24 cellular contexts compared by ENCODE assay signal in the genomic region with DNA sequence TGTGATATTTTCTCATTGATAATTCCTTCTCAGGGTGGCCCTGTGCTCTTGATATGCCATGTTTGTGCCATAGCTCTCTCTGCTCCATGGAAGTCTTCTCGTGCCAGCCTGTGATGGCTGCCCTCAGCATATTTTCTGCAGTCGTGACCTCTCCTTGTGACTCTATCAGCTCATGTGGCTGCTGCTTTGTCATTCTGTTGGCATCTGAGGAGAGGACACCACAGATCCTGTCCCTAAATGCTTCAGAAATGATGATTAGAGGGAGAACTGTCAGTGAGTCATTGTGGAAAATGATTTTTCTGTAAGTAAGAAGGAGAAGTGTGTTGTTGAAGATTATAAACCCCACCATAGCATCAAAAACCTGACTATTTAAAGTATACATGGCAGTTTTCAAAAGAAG.
DNase-seq lines count a peak whose midpoint lies in the region.
"Had no signal": no experiment of that assay in that cellular context is flagged by ENCODE, and none has a peak within 500 bp of the region (broad histone marks: within the 10 kb centered on the region; RNA-seq: fewer than 3 reads in every experiment).

No MANE protein-coding gene starts in this region.

- no peak overlapping the region for H3K4me3 ChIP-seq in GM23248
- H3K4me3 ChIP-seq: BLaER1, GM12878, lower lobe of right lung, pancreas, sigmoid colon, tibial nerve had no signal

- CTCF ChIA-PET in activated CD4-positive, alpha-beta memory T cell treated with anti-CD3 and anti-CD28 coated beads, Interleukin-2, amount 10 ng/mL, durations not matched to agents 7 days and 5 days (lab: Charles Lee): no interaction called here

- no peaks in the 10 kb centered on the region for H4K20me1 ChIP-seq in GM23248 (ENCODE audit: insufficient read depth)
- H4K20me1 ChIP-seq: BLaER1 had no signal

- H3K27ac ChIP-seq in GM23248: no peak overlapping the region
- H3K27ac ChIP-seq: BLaER1, lower lobe of right lung, pancreas, sigmoid colon, tibial nerve, VCaP had no signal

- DNase-seq in GM23248 (peak; percentile 4), SW 1271 (lab: John Stamatoyannopoulos, UW) (peak; percentile 4 to 19), foreskin melanocyte (peak; percentile 32), stromal cell of bone marrow (ENCODE audit: low read depth) (peak; percentile 29), DMS 273 (lab: John Stamatoyannopoulos, UW; ENCODE audit: unreplicated experiment) (no peak)
- DNase-seq in activated CD4-positive, alpha-beta memory T cell treated with anti-CD3 and anti-CD28 coated beads, Interleukin-2, amount 10 ng/mL, durations not matched to agents 7 days and 5 days: no peak
- DNase-seq in activated effector memory CD4-positive, alpha-beta T cell treated with anti-CD3 and anti-CD28 coated beads, Interleukin-2, amount 50 U/mL, for 16 hours: no peak
- DNase-seq: activated gamma-delta T cell; caudate nucleus; head of caudate nucleus; lower lobe of right lung; naive thymus-derived CD8-positive, alpha-beta T cell; NCI-H1105 treated with DMSO at 0.1 percent for 48 hours; NCI-H526; pancreas; SIG-M5; sigmoid colon; stimulated activated CD4-positive, alpha-beta T cell treated with anti-CD3 and anti-CD28 coated beads, Interleukin-1b, Interleukin-23, amount 100 ng/mL, for 48 hours; stimulated activated naive CD8-positive, alpha-beta T cell treated with anti-CD3 and anti-CD28 coated beads, Interleukin-15, Interleukin-2, amounts not matched to agents 100 U/mL and 50 U/mL, for 24 hours had no signal

- WGBS in GM23248 (ENCODE audit: low coverage in 1 of 2, low lambda C conversion rate in 2 of 2, missing lambda C conversion rate in 2 of 2), 2 experiments: 3 to 5% methylated on average over 2 of the region's 2 CpGs

- no peaks in the 10 kb centered on the region for H3K9me2 ChIP-seq in GM23248 (ENCODE audit: insufficient read depth)

- in situ Hi-C loops in GM23248 (cut with MboI): no loop called here

- H3K27me3 ChIP-seq in GM23248 (replicated peaks; ENCODE audit: insufficient read depth): no peaks in the 10 kb centered on the region
- H3K27me3 ChIP-seq: BLaER1, pancreas, sigmoid colon, tibial nerve had no signal

- no peaks in the 10 kb centered on the region for H3K9me3 ChIP-seq in GM23248 (ENCODE audit: low read depth)
- H3K9me3 ChIP-seq: BLaER1, lower lobe of right lung, pancreas, sigmoid colon, tibial nerve had no signal

- no peaks in the 10 kb centered on the region for H3K4me1 Mint-ChIP-seq in activated CD4-positive, alpha-beta memory T cell treated with anti-CD3 and anti-CD28 coated beads, Interleukin-2, amount 10 ng/mL, durations not matched to agents 7 days and 5 days
- H3K4me1 Mint-ChIP-seq: naive thymus-derived CD8-positive, alpha-beta T cell had no signal

- H3K27ac Mint-ChIP-seq in activated CD4-positive, alpha-beta memory T cell treated with anti-CD3 and anti-CD28 coated beads, Interleukin-2, amount 10 ng/mL, durations not matched to agents 7 days and 5 days: no peak overlapping the region
- H3K27ac Mint-ChIP-seq: naive thymus-derived CD8-positive, alpha-beta T cell; T-helper 1 cell treated with Interleukin-12 subunit alpha and Interleukin-12 subunit beta and Interleukin-4 antibody, amounts not matched to agents 30 μg/mL and 1 μg/mL, for 36 hours had no signal

- H3K4me3 Mint-ChIP-seq in activated CD4-positive, alpha-beta memory T cell treated with anti-CD3 and anti-CD28 coated beads, Interleukin-2, amount 10 ng/mL, durations not matched to agents 7 days and 5 days: no peak overlapping the region
- H3K4me3 Mint-ChIP-seq: naive thymus-derived CD8-positive, alpha-beta T cell; T-helper 1 cell treated with Interleukin-12 subunit alpha and Interleukin-12 subunit beta and Interleukin-4 antibody, amounts not matched to agents 30 μg/mL and 1 μg/mL, for 36 hours had no signal

- H3K27me3 Mint-ChIP-seq in activated CD4-positive, alpha-beta memory T cell treated with anti-CD3 and anti-CD28 coated beads, Interleukin-2, amount 10 ng/mL, durations not matched to agents 7 days and 5 days: no peaks in the 10 kb centered on the region

- peaks cover 3% of the 10 kb centered on the region; the same call in 1 of the 2 replicates for H3K4me1 ChIP-seq in GM23248 (ENCODE audit: insufficient read depth)
- H3K4me1 ChIP-seq: BLaER1, lower lobe of right lung, pancreas, sigmoid colon, tibial nerve had no signal

- no peak overlapping the region for H2AFZ ChIP-seq in GM23248

- H3K36me3 ChIP-seq in GM23248 (ENCODE audit: low read depth): no peaks in the 10 kb centered on the region
- H3K36me3 ChIP-seq: BLaER1, lower lobe of right lung, pancreas, sigmoid colon, tibial nerve had no signal

- POLR2A ChIA-PET in activated CD4-positive, alpha-beta memory T cell treated with anti-CD3 and anti-CD28 coated beads, Interleukin-2, amount 10 ng/mL, durations not matched to agents 7 days and 5 days (lab: Charles Lee): no interaction called here

- no peaks in the 10 kb centered on the region for H3K36me3 Mint-ChIP-seq in activated CD4-positive, alpha-beta memory T cell treated with anti-CD3 and anti-CD28 coated beads, Interleukin-2, amount 10 ng/mL, durations not matched to agents 7 days and 5 days (ENCODE audit: low read depth)
- H3K36me3 Mint-ChIP-seq: naive thymus-derived CD8-positive, alpha-beta T cell had no signal

- no peaks in the 10 kb centered on the region for H3F3A ChIP-seq in GM23248 (ENCODE audit: insufficient read depth)

- H3K4me2 ChIP-seq in GM23248 (ENCODE audit: unreplicated experiment): no peak overlapping the region
- H3K4me2 ChIP-seq: BLaER1 had no signal

- H3K79me2 ChIP-seq in GM23248 (ENCODE audit: insufficient read depth): no peaks in the 10 kb centered on the region

- no peak overlapping the region for H3K9ac ChIP-seq in GM23248
- H3K9ac ChIP-seq: BLaER1 had no signal

- H3K9me3 Mint-ChIP-seq in activated CD4-positive, alpha-beta memory T cell treated with anti-CD3 and anti-CD28 coated beads, Interleukin-2, amount 10 ng/mL, durations not matched to agents 7 days and 5 days: no peaks in the 10 kb centered on the region
- H3K9me3 Mint-ChIP-seq: T-helper 1 cell treated with Interleukin-12 subunit alpha and Interleukin-12 subunit beta and Interleukin-4 antibody, amounts not matched to agents 30 μg/mL and 1 μg/mL, for 36 hours had no signal

Comparison
In these comparisons a context has a peak if more than half of its experiments do, and no peak if none do; other contexts are left out.
1. DNase-seq: peak in GM23248 (single experiment), SW 1271 (2 of 2), foreskin melanocyte (single experiment) and stromal cell of bone marrow (single experiment); none in activated CD4-positive, alpha-beta memory T cell treated with anti-CD3 and anti-CD28 coated beads, Interleukin-2, amount 10 ng/mL, durations not matched to agents 7 days and 5 days (single experiment), DMS 273 (single experiment) and activated effector memory CD4-positive, alpha-beta T cell treated with anti-CD3 and anti-CD28 coated beads, Interleukin-2, amount 50 U/mL, for 16 hours (single experiment).